ENCODE assay signal across 32 cellular contexts in the genomic region with DNA sequence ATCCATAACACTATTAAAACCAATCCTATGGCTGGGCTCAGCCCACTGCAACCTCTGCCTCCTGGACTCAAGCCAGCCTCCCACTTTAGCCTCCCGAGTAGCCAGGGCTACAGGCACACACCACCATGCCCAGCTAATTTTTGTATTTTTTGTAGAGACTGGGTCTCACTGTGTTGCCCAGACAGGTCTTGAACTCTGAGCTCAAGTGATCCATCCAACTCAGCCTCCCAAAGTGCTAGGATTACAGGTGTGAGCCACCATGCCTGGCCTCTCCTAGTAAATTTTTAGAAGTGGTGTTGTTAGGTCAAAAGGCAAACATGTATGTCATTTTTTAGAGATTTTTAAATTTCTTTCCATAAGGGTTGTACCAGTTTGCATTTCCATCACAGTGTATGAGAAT. TPM values are rescaled to one million over a fixed set of nuclear protein-coding genes. Genes with fewer than 3 reads are reported as not detected.
"Had no signal": no experiment of that assay in that cellular context is flagged by ENCODE, and none has a peak within 500 bp of the region (broad histone marks: within the 10 kb centered on the region; RNA-seq: fewer than 3 reads in every experiment).

No MANE protein-coding gene starts in this region.

- H3K4me3 Mint-ChIP-seq: mesothelial cell of epicardium; naive thymus-derived CD4-positive, alpha-beta T cell; natural killer cell treated with Interleukin-12 subunit alpha and Interleukin-12 subunit beta and Interleukin-15 and Interleukin-18, amount 100 ng/mL, for 72 hours; stimulated activated memory B cell treated with anti-CD40 and anti-IgM and Interleukin-4, amounts not matched to agents 10 μg/mL and 1 μg/mL and 100 μg/mL, for 72 hours; stimulated activated naive CD8-positive, alpha-beta T cell treated with anti-CD3 and anti-CD28 coated beads, Interleukin-15, amount 100 ng/mL, for 72 hours; type B pancreatic cell had no signal

- H3K27ac Mint-ChIP-seq: mesothelial cell of epicardium; natural killer cell treated with Interleukin-12 subunit alpha and Interleukin-12 subunit beta and Interleukin-15 and Interleukin-18, amount 100 ng/mL, for 72 hours; stimulated activated memory B cell treated with anti-CD40 and anti-IgM and Interleukin-4, amounts not matched to agents 10 μg/mL and 1 μg/mL and 100 μg/mL, for 72 hours; stimulated activated naive CD8-positive, alpha-beta T cell treated with anti-CD3 and anti-CD28 coated beads, Interleukin-15, amount 100 ng/mL, for 72 hours; type B pancreatic cell had no signal

- H3K4me1 ChIP-seq: left lung, prostate gland, tibial nerve, vagina had no signal

- FAIRE-seq: keratinocyte, small intestine had no signal

- H2AFZ ChIP-seq: hepatocyte had no signal

- H3K36me3 Mint-ChIP-seq: mesothelial cell of epicardium; naive thymus-derived CD4-positive, alpha-beta T cell; natural killer cell treated with Interleukin-12 subunit alpha and Interleukin-12 subunit beta and Interleukin-15 and Interleukin-18, amount 100 ng/mL, for 72 hours; stimulated activated memory B cell treated with anti-CD40 and anti-IgM and Interleukin-4, amounts not matched to agents 10 μg/mL and 1 μg/mL and 100 μg/mL, for 72 hours; type B pancreatic cell had no signal

- H3K27me3 Mint-ChIP-seq: naive thymus-derived CD4-positive, alpha-beta T cell; natural killer cell treated with Interleukin-12 subunit alpha and Interleukin-12 subunit beta and Interleukin-15 and Interleukin-18, amount 100 ng/mL, for 72 hours; stimulated activated memory B cell treated with anti-CD40 and anti-IgM and Interleukin-4, amounts not matched to agents 10 μg/mL and 1 μg/mL and 100 μg/mL, for 72 hours; stimulated activated naive CD8-positive, alpha-beta T cell treated with anti-CD3 and anti-CD28 coated beads, Interleukin-15, amount 100 ng/mL, for 72 hours; type B pancreatic cell had no signal

- H3K4me1 Mint-ChIP-seq: mesothelial cell of epicardium; naive thymus-derived CD4-positive, alpha-beta T cell; stimulated activated memory B cell treated with anti-CD40 and anti-IgM and Interleukin-4, amounts not matched to agents 10 μg/mL and 1 μg/mL and 100 μg/mL, for 72 hours; stimulated activated naive CD8-positive, alpha-beta T cell treated with anti-CD3 and anti-CD28 coated beads, Interleukin-15, amount 100 ng/mL, for 72 hours had no signal

- H3K27ac ChIP-seq: hepatocyte, left lung, ovary, prostate gland, tibial nerve, vagina had no signal

- H3K79me2 ChIP-seq: hepatocyte had no signal

- ATAC-seq: left colon; left lung; mucosa of descending colon; naive thymus-derived CD4-positive, alpha-beta T cell; natural killer cell treated with Interleukin-12 subunit alpha and Interleukin-12 subunit beta and Interleukin-15 and Interleukin-18, amount 100 ng/mL, for 72 hours; right cardiac atrium; sciatic nerve; stimulated activated memory B cell treated with anti-CD40 and anti-IgM and Interleukin-4, amounts not matched to agents 10 μg/mL and 1 μg/mL and 100 μg/mL, for 72 hours; stimulated activated naive CD8-positive, alpha-beta T cell treated with anti-CD3 and anti-CD28 coated beads, Interleukin-15, amount 100 ng/mL, for 72 hours had no signal

- DNase-seq: left colon; left lung; mesendoderm; mucosa of descending colon; naive thymus-derived CD4-positive, alpha-beta T cell; ovary; retina; right cardiac atrium; small intestine; stimulated activated CD4-positive, alpha-beta T cell treated with anti-CD3 and anti-CD28 coated beads, Interleukin-1b, Interleukin-23, amount 100 ng/mL, for 48 hours; stimulated activated CD4-positive, alpha-beta T cell treated with anti-CD3 and anti-CD28 coated beads, Interleukin-2, amount 100 ng/mL, for 48 hours; stimulated activated CD4-positive, alpha-beta T cell treated with anti-CD3 and anti-CD28 coated beads, Interleukin-4, amount 100 ng/mL, for 4 hours; stimulated activated CD8-positive, alpha-beta memory T cell treated with anti-CD3 and anti-CD28 coated beads, Interleukin-4, amount 100 ng/mL, for 48 hours; stimulated activated naive CD4-positive, alpha-beta T cell treated with Interleukin-2 at 50 U/mL for 16 hours; stimulated activated naive CD8-positive, alpha-beta T cell treated with anti-CD3 and anti-CD28 coated beads, Interleukin-15, amount 100 ng/mL, for 72 hours; substantia nigra had no signal

- H3K4me2 ChIP-seq: hepatocyte had no signal

- H3K27me3 ChIP-seq: hepatocyte, left lung, ovary, tibial nerve, vagina had no signal

- H3K9me3 ChIP-seq: left lung, mucosa of descending colon, ovary, prostate gland, tibial nerve, vagina had no signal

- H3K4me3 ChIP-seq: hepatocyte, left lung, lung, mucosa of descending colon, ovary, prostate gland, tibial nerve, vagina had no signal

- H3K36me3 ChIP-seq: left lung, ovary, prostate gland, tibial nerve, vagina had no signal

RNA-seq across cellular contexts. Expression of a gene that starts 14.2 kb away (rescaled TPM):
- total RNA-seq: left colon, left lung, lower leg skin, mesothelial cell of epicardium, myocyte, omental fat pad, sciatic nerve, temporal lobe, tibial nerve, urinary bladder, vagina had no signal
- polyA plus RNA-seq: keratinocyte; naive thymus-derived CD4-positive, alpha-beta T cell; right cardiac atrium had no signal
